Comparison of ENCODE assay signal across 9 cellular contexts in genomic region chr16:57530531-57531252, GRCh38. TPM values are rescaled to one million over a fixed set of nuclear protein-coding genes. Genes with fewer than 3 reads are reported as not detected.
DNase-seq lines count a peak whose midpoint lies in the region; ATAC-seq and TF ChIP-seq lines count a peak whose summit lies in the region.
"Had no signal": no experiment of that assay in that cellular context is flagged by ENCODE, and none has a peak within 500 bp of the region (broad histone marks: within the 10 kb centered on the region; RNA-seq: fewer than 3 reads in every experiment).

No MANE protein-coding gene starts in this region.

- H3K4me1 ChIP-seq in uterus, result peaks cover 5 to 21% of the 10 kb centered on the region in 2 donors

- H3K36me3 Mint-ChIP-seq in activated T-helper 2 cell treated with anti-CD3 and anti-CD28 coated beads, Interferon-gamma antibody, Interleukin-2, Interleukin-4, amounts not matched to agents 10 μg/mL and 5 μg/mL and 100 μg/mL, durations not matched to agents 14 hours and 24 hours and 36 hours (ENCODE audit: low read depth), result peaks cover 5% of the 10 kb centered on the region
- H3K36me3 Mint-ChIP-seq in mesothelial cell of epicardium, result peaks cover 12% of the 10 kb centered on the region

- no peaks in the 10 kb centered on the region for H3K9me3 ChIP-seq in uterus

- H3K4me1 Mint-ChIP-seq in activated T-helper 2 cell treated with anti-CD3 and anti-CD28 coated beads, Interferon-gamma antibody, Interleukin-2, Interleukin-4, amounts not matched to agents 10 μg/mL and 5 μg/mL and 100 μg/mL, durations not matched to agents 14 hours and 24 hours and 36 hours (ENCODE audit: low read depth), result peaks cover 51% of the 10 kb centered on the region
- H3K4me1 Mint-ChIP-seq in mesothelial cell of epicardium, result peaks cover 64% of the 10 kb centered on the region

- H3K27ac ChIP-seq in uterus, result peak overlapping the region; percentile 62 to 71
- H3K27ac ChIP-seq: parathyroid adenoma had no signal

- DNase-seq in left cardiac atrium (peak; percentile 15), left ventricle myocardium superior (no peak), mesothelial cell of epicardium (ENCODE audit: low spot score in 2 of 2, unreplicated experiment in 2 of 2) (peak in 1 of 2 experiments; percentile 7), uterus (peak; percentile 14 to 15), COLO668 (lab: John Stamatoyannopoulos, UW; ENCODE audit: unreplicated experiment) (no peak)
- DNase-seq in activated T-helper 2 cell treated with anti-CD3 and anti-CD28 coated beads, Interferon-gamma antibody, Interleukin-2, Interleukin-4, amounts not matched to agents 10 μg/mL and 5 μg/mL and 100 μg/mL, durations not matched to agents 14 hours and 24 hours and 36 hours (ENCODE audit: low spot score), result no peak

- intact Hi-C loops in left cardiac atrium (cut with DNase I), result no loop called here
- intact Hi-C loops in left ventricle myocardium superior (cut with micrococcal nuclease), result no loop called here
- intact Hi-C loops in activated T-helper 2 cell treated with anti-CD3 and anti-CD28 coated beads, Interferon-gamma antibody, Interleukin-2, Interleukin-4, amounts not matched to agents 10 μg/mL and 5 μg/mL and 100 μg/mL, durations not matched to agents 14 hours and 24 hours and 36 hours (cut with micrococcal nuclease), result no loop called here
- intact Hi-C loops in uterus (cut with DNase I; ENCODE audit: low total_unique reads), result no loop called here

- no peak for TF ChIP-seq POLR2A in uterus (IDR thresholded peaks at IDR 0.05)

- H3K27me3 ChIP-seq in uterus, result no peaks in the 10 kb centered on the region

- no peaks in the 10 kb centered on the region for H3K9me3 Mint-ChIP-seq in activated T-helper 2 cell treated with anti-CD3 and anti-CD28 coated beads, Interferon-gamma antibody, Interleukin-2, Interleukin-4, amounts not matched to agents 10 μg/mL and 5 μg/mL and 100 μg/mL, durations not matched to agents 14 hours and 24 hours and 36 hours
- no peaks in the 10 kb centered on the region for H3K9me3 Mint-ChIP-seq in mesothelial cell of epicardium

- H3K27ac Mint-ChIP-seq in activated T-helper 2 cell treated with anti-CD3 and anti-CD28 coated beads, Interferon-gamma antibody, Interleukin-2, Interleukin-4, amounts not matched to agents 10 μg/mL and 5 μg/mL and 100 μg/mL, durations not matched to agents 14 hours and 24 hours and 36 hours, result peak overlapping the region; percentile 95
- H3K27ac Mint-ChIP-seq in mesothelial cell of epicardium, result peak overlapping the region; percentile 71

- no peaks in the 10 kb centered on the region for H3K36me3 ChIP-seq in uterus

- no peak for TF ChIP-seq CTCF in mesothelial cell of epicardium (IDR thresholded peaks at IDR 0.05; ENCODE audit: unreplicated experiment)
- TF ChIP-seq CTCF in uterus (IDR thresholded peaks at IDR 0.05), result no peak

- H3K4me3 ChIP-seq in uterus, result no peak overlapping the region

- H3K27me3 Mint-ChIP-seq in activated T-helper 2 cell treated with anti-CD3 and anti-CD28 coated beads, Interferon-gamma antibody, Interleukin-2, Interleukin-4, amounts not matched to agents 10 μg/mL and 5 μg/mL and 100 μg/mL, durations not matched to agents 14 hours and 24 hours and 36 hours (ENCODE audit: low read depth), result no peaks in the 10 kb centered on the region
- peaks cover 26% of the 10 kb centered on the region for H3K27me3 Mint-ChIP-seq in mesothelial cell of epicardium (ENCODE audit: low read depth)

- H3K4me3 Mint-ChIP-seq in activated T-helper 2 cell treated with anti-CD3 and anti-CD28 coated beads, Interferon-gamma antibody, Interleukin-2, Interleukin-4, amounts not matched to agents 10 μg/mL and 5 μg/mL and 100 μg/mL, durations not matched to agents 14 hours and 24 hours and 36 hours (ENCODE audit: low read depth), result peak overlapping the region; percentile 66
- H3K4me3 Mint-ChIP-seq in mesothelial cell of epicardium, result no peak overlapping the region

- no peak for ATAC-seq in left cardiac atrium
- no peak for ATAC-seq in left ventricle myocardium superior
- no peak for ATAC-seq in HG02981 (IDR thresholded peaks at IDR 0.05; ENCODE audit: unreplicated experiment)
- no peak for ATAC-seq in HG03442 (IDR thresholded peaks at IDR 0.05; ENCODE audit: unreplicated experiment)

RNA-seq across cellular contexts. Expression of gene CCDC102A, which starts 5.7 kb away (rescaled TPM):
- total RNA-seq in left cardiac atrium (1 to 10 TPM; 5.3 to 8.9 TPM), left ventricle myocardium superior (13.2 TPM), mesothelial cell of epicardium (30.6 to 31.9 TPM (median 31.3 TPM) in 3 replicates), uterus (10 to 100 TPM in 3 of 4 donors, 1 to 10 TPM in 1; 8.7 to 23.6 (median 22.0) TPM)
- total RNA-seq in activated T-helper 2 cell treated with anti-CD3 and anti-CD28 coated beads, Interferon-gamma antibody, Interleukin-2, Interleukin-4, amounts not matched to agents 10 μg/mL and 5 μg/mL and 100 μg/mL, durations not matched to agents 14 hours and 24 hours and 36 hours, result 6.3 and 6.8 TPM in 2 replicates

RNA-seq across cellular contexts. Expression of gene ADGRG5, which starts 11.8 kb away (rescaled TPM):
- total RNA-seq in left cardiac atrium, result under 1 TPM; 0.18 to 0.34 TPM
- not detected for total RNA-seq in left ventricle myocardium superior
- 2.1 and 2.8 TPM in 2 replicates for total RNA-seq in activated T-helper 2 cell treated with anti-CD3 and anti-CD28 coated beads, Interferon-gamma antibody, Interleukin-2, Interleukin-4, amounts not matched to agents 10 μg/mL and 5 μg/mL and 100 μg/mL, durations not matched to agents 14 hours and 24 hours and 36 hours
- 1.1 to 1.3 TPM (median 1.3 TPM) in 3 replicates for total RNA-seq in mesothelial cell of epicardium
- total RNA-seq in uterus, result 1 to 10 TPM in 1 of 4 donors, under 1 TPM in 2, not detected in 1; 0.14 to 1.5 (median 0.76) TPM

RNA-seq across cellular contexts. Expression of gene DOK4, which starts 44.4 kb away (rescaled TPM):
- total RNA-seq in left cardiac atrium, result 10 to 100 TPM; 14.2 to 14.5 TPM
- total RNA-seq in left ventricle myocardium superior, result 9.1 TPM
- 5.7 and 6.6 TPM in 2 replicates for total RNA-seq in activated T-helper 2 cell treated with anti-CD3 and anti-CD28 coated beads, Interferon-gamma antibody, Interleukin-2, Interleukin-4, amounts not matched to agents 10 μg/mL and 5 μg/mL and 100 μg/mL, durations not matched to agents 14 hours and 24 hours and 36 hours
- 79.0 to 83.6 TPM (median 83.6 TPM) in 3 replicates for total RNA-seq in mesothelial cell of epicardium
- total RNA-seq in uterus, result 10 to 100 TPM in 3 of 4 donors, 1 to 10 TPM in 1; 1.8 to 31.6 (median 24.5) TPM

Comparison
In these comparisons a context has a peak if more than half of its experiments do, and no peak if none do; other contexts are left out.
1. DNase-seq: peak in left cardiac atrium (single experiment) and uterus (2 of 2); none in left ventricle myocardium superior (single experiment), activated T-helper 2 cell treated with anti-CD3 and anti-CD28 coated beads, Interferon-gamma antibody, Interleukin-2, Interleukin-4, amounts not matched to agents 10 μg/mL and 5 μg/mL and 100 μg/mL, durations not matched to agents 14 hours and 24 hours and 36 hours (single experiment) and COLO668 (single experiment).